ENCODE assay signal across 1 cellular context in the genomic region with DNA sequence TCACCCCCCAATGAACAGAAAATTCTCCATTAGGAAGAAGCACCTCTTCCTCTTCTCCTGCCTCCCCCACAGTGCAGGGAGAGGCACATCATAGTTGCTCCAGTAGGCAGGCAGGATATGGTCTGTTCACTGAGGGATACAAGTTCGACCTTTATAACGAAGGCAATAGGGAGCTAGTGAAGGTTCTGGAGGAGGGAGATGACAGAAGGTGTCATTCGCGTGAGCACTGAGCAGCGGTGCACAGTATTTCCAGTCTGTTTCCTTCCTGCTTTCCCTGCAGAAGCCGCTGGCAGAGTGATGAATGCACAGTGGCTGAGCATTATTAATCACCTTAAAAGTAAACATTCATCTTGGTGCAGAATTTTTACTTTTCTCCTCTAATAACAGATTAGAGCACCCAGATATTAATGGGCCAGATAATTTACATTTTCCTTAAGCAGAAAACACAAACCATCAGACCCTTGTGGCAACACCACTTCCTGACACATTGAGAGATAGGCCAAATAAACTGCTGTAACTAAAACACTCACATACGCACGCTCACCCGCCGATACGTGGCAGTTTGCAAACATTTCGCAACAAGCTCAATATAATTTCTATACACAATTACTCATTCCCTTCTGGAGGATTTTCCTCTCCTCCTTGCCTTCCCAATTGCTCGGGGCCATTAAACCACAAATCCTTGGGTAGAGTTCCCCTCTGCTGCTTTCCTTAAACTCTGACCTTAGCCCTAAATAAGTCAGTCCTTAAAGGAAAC.
A peak's percentile ranks its signal among the peaks of the same experiment; 100 is the strongest.
TF ChIP-seq lines count a peak whose summit lies in the region.

No MANE protein-coding gene starts in this region.

TF ChIP-seq in H1, 55 proteins besides CTCF, POLR2A, EP300 and RAD21:
- TF ChIP-seq KDM1A (IDR thresholded peaks at IDR 0.05; ENCODE audit: borderline replicate concordance, low read length): 0 out of 2 replicates have a peak, but pooled peaks have one; percentile 29
- TF ChIP-seq NANOG (IDR thresholded peaks at IDR 0.05; ENCODE audit: insufficient read depth, low read depth, low read length, poor library complexity, severe bottlenecking): no peak
- no peak for TF ChIP-seq JUND (IDR thresholded peaks at IDR 0.05; ENCODE audit: low read length)
- no peak for TF ChIP-seq CREB1 (IDR thresholded peaks at IDR 0.05)
- TF ChIP-seq SP2 (IDR thresholded peaks at IDR 0.05; ENCODE audit: low read length): no peak
- TF ChIP-seq RBBP5 (IDR thresholded peaks at IDR 0.05; ENCODE audit: borderline replicate concordance, low read depth, low read length): no peak
